1 cellular context compared by ENCODE assay signal in the genomic region with DNA sequence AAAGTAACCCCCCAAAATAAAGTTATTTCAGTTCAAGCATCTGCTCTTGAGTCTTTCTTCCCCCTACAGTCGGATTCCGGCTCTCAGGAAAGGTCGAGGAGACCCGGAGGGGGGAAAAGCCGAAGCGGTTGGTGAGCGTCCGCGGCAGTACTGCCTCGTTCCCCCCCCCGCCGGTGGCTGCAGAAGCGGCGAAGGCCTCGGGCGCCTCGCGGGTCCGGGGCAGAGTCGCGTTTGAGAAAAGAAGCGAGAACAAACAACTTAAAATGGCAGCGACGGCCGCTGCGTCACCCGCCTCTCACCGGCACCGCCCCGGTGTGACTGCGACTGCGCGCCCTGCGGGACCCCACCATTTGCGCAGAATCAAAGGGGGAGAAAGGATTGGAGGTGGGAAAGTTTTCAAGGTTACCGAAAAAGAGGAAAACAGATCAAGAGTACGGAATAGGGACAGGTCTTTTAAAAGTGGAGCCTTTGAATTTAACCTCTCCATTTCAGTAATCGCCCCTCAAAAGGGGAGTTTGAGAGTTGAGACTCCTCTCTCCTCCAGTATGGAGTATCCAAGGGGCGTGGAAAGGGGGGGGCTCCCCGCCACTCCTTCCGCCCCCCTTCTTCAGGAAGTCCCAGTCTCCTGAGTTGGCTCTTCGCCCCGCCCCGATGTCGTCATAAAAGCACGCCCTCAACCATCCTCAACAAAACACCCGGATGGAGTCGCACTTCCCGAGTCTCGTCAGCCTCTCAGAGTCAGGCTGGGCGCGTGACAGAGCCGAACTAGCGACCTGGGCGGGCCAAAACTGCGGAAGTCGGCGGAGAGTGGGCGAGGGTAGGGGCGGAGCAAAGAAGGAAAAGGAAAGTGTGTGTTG.
A peak's percentile ranks its signal among the peaks of the same experiment; 100 is the strongest.
TF ChIP-seq lines count a peak whose summit lies in the region.

No MANE protein-coding gene starts in this region.

TF ChIP-seq in K562, 482 proteins besides CTCF, POLR2A, EP300 and RAD21 (continued from another document and continues in another):
- TF ChIP-seq, protein P1, sequence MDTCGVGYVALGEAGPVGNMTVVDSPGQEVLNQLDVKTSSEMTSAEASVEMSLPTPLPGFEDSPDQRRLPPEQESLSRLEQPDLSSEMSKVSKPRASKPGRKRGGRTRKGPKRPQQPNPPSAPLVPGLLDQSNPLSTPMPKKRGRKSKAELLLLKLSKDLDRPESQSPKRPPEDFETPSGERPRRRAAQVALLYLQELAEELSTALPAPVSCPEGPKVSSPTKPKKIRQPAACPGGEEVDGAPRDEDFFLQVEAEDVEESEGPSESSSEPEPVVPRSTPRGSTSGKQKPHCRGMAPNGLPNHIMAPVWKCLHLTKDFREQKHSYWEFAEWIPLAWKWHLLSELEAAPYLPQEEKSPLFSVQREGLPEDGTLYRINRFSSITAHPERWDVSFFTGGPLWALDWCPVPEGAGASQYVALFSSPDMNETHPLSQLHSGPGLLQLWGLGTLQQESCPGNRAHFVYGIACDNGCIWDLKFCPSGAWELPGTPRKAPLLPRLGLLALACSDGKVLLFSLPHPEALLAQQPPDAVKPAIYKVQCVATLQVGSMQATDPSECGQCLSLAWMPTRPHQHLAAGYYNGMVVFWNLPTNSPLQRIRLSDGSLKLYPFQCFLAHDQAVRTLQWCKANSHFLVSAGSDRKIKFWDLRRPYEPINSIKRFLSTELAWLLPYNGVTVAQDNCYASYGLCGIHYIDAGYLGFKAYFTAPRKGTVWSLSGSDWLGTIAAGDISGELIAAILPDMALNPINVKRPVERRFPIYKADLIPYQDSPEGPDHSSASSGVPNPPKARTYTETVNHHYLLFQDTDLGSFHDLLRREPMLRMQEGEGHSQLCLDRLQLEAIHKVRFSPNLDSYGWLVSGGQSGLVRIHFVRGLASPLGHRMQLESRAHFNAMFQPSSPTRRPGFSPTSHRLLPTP (IDR thresholded peaks at IDR 0.05; ENCODE audit: borderline replicate concordance, extremely low read depth, insufficient read length): no peak
- TF ChIP-seq, protein P2, sequence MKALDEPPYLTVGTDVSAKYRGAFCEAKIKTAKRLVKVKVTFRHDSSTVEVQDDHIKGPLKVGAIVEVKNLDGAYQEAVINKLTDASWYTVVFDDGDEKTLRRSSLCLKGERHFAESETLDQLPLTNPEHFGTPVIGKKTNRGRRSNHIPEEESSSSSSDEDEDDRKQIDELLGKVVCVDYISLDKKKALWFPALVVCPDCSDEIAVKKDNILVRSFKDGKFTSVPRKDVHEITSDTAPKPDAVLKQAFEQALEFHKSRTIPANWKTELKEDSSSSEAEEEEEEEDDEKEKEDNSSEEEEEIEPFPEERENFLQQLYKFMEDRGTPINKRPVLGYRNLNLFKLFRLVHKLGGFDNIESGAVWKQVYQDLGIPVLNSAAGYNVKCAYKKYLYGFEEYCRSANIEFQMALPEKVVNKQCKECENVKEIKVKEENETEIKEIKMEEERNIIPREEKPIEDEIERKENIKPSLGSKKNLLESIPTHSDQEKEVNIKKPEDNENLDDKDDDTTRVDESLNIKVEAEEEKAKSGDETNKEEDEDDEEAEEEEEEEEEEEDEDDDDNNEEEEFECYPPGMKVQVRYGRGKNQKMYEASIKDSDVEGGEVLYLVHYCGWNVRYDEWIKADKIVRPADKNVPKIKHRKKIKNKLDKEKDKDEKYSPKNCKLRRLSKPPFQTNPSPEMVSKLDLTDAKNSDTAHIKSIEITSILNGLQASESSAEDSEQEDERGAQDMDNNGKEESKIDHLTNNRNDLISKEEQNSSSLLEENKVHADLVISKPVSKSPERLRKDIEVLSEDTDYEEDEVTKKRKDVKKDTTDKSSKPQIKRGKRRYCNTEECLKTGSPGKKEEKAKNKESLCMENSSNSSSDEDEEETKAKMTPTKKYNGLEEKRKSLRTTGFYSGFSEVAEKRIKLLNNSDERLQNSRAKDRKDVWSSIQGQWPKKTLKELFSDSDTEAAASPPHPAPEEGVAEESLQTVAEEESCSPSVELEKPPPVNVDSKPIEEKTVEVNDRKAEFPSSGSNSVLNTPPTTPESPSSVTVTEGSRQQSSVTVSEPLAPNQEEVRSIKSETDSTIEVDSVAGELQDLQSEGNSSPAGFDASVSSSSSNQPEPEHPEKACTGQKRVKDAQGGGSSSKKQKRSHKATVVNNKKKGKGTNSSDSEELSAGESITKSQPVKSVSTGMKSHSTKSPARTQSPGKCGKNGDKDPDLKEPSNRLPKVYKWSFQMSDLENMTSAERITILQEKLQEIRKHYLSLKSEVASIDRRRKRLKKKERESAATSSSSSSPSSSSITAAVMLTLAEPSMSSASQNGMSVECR (CRISPR knock-in tag; IDR thresholded peaks at IDR 0.05): no peak; the same call in 1 of the 2 replicates
- TF ChIP-seq ZKSCAN8 (CRISPR knock-in tag; IDR thresholded peaks at IDR 0.05) (no peak), MED1 (CRISPR knock-in tag; IDR thresholded peaks at IDR 0.05; ENCODE audit: borderline replicate concordance) (no peak), KLF16 (IDR thresholded peaks at IDR 0.05) (no peak), ZNF384 (IDR thresholded peaks at IDR 0.05; ENCODE audit: low read depth, low read length) (no peak; the same call in 1 of the 2 replicates), HMG20A (CRISPR knock-in tag; conservative IDR thresholded peaks at IDR 0.05) (no peak), ATF3 (IDR thresholded peaks at IDR 0.05) (peak; percentile 90), ATF3 (CRISPR knock-in tag; conservative IDR thresholded peaks at IDR 0.05) (peak; percentile 70; the same call in 1 of the 2 replicates), NFRKB (IDR thresholded peaks at IDR 0.05; ENCODE audit: low read depth) (peak; percentile 99), CC2D1A (IDR thresholded peaks at IDR 0.05) (peak; percentile 90), SMARCA4 (IDR thresholded peaks at IDR 0.05) (no peak), SNAPC5 (CRISPR knock-in tag; IDR thresholded peaks at IDR 0.05) (no peak), ZNF253 (CRISPR knock-in tag; conservative IDR thresholded peaks at IDR 0.05) (no peak), JUND (IDR thresholded peaks at IDR 0.05; ENCODE audit: borderline replicate concordance, low read depth, low read length) (peak; percentile 95), JUND (tag; IDR thresholded peaks at IDR 0.05; ENCODE audit: borderline replicate concordance, low read depth, low read length) (no peak; the same call in 2 of the 3 replicates), KAT8 (IDR thresholded peaks at IDR 0.05; ENCODE audit: low read depth) (0 out of 2 replicates have a peak, but pooled peaks have one; percentile 38), ZNF124 (CRISPR knock-in tag; IDR thresholded peaks at IDR 0.05) (no peak), NFE2L1 (tag; IDR thresholded peaks at IDR 0.05; ENCODE audit: borderline replicate concordance, low read depth) (no peak), ZNF282 (CRISPR knock-in tag; IDR thresholded peaks at IDR 0.05) (no peak), BCOR (IDR thresholded peaks at IDR 0.05) (0 out of 2 replicates have a peak, but pooled peaks have one; percentile 41), MTA3 (IDR thresholded peaks at IDR 0.05; ENCODE audit: borderline replicate concordance) (peak; percentile 72), MBD2 (IDR thresholded peaks at IDR 0.05; ENCODE audit: borderline replicate concordance, low read depth) (peak; percentile 96), ZNF79 (CRISPR knock-in tag; IDR thresholded peaks at IDR 0.05; ENCODE audit: low read depth) (no peak), HSF4 (CRISPR knock-in tag; IDR thresholded peaks at IDR 0.05; ENCODE audit: borderline replicate concordance) (no peak), EHMT2 (IDR thresholded peaks at IDR 0.05) (no peak), ZNF76 (CRISPR knock-in tag; IDR thresholded peaks at IDR 0.05; ENCODE audit: borderline replicate concordance) (no peak), STAG1 (CRISPR knock-in tag; IDR thresholded peaks at IDR 0.05; ENCODE audit: borderline replicate concordance) (no peak), MCM7 (IDR thresholded peaks at IDR 0.05) (no peak), MAZ (CRISPR knock-in tag; conservative IDR thresholded peaks at IDR 0.05 in 1 of 2, IDR thresholded peaks at IDR 0.05 in 1 of 2) (peak in 1 of 2 experiments; percentile 80; a peak in 2 of 4 replicates), ILK (tag; IDR thresholded peaks at IDR 0.05; ENCODE audit: borderline replicate concordance, low read depth) (no peak), SIX5 (IDR thresholded peaks at IDR 0.05; ENCODE audit: borderline replicate concordance in 1 of 2, insufficient read depth in 1 of 2, low read depth in 1 of 2, low read length in 2 of 2) (peak in 1 of 2 experiments; percentile 50; a peak in 2 of 4 replicates), ZNF408 (CRISPR knock-in tag; IDR thresholded peaks at IDR 0.05; ENCODE audit: low read depth) (no peak), MAFK (IDR thresholded peaks at IDR 0.05; ENCODE audit: low read length) (no peak)
- TF ChIP-seq, protein P3, sequence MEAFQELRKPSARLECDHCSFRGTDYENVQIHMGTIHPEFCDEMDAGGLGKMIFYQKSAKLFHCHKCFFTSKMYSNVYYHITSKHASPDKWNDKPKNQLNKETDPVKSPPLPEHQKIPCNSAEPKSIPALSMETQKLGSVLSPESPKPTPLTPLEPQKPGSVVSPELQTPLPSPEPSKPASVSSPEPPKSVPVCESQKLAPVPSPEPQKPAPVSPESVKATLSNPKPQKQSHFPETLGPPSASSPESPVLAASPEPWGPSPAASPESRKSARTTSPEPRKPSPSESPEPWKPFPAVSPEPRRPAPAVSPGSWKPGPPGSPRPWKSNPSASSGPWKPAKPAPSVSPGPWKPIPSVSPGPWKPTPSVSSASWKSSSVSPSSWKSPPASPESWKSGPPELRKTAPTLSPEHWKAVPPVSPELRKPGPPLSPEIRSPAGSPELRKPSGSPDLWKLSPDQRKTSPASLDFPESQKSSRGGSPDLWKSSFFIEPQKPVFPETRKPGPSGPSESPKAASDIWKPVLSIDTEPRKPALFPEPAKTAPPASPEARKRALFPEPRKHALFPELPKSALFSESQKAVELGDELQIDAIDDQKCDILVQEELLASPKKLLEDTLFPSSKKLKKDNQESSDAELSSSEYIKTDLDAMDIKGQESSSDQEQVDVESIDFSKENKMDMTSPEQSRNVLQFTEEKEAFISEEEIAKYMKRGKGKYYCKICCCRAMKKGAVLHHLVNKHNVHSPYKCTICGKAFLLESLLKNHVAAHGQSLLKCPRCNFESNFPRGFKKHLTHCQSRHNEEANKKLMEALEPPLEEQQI (IDR thresholded peaks at IDR 0.05): no peak
- TF ChIP-seq, protein P4, sequence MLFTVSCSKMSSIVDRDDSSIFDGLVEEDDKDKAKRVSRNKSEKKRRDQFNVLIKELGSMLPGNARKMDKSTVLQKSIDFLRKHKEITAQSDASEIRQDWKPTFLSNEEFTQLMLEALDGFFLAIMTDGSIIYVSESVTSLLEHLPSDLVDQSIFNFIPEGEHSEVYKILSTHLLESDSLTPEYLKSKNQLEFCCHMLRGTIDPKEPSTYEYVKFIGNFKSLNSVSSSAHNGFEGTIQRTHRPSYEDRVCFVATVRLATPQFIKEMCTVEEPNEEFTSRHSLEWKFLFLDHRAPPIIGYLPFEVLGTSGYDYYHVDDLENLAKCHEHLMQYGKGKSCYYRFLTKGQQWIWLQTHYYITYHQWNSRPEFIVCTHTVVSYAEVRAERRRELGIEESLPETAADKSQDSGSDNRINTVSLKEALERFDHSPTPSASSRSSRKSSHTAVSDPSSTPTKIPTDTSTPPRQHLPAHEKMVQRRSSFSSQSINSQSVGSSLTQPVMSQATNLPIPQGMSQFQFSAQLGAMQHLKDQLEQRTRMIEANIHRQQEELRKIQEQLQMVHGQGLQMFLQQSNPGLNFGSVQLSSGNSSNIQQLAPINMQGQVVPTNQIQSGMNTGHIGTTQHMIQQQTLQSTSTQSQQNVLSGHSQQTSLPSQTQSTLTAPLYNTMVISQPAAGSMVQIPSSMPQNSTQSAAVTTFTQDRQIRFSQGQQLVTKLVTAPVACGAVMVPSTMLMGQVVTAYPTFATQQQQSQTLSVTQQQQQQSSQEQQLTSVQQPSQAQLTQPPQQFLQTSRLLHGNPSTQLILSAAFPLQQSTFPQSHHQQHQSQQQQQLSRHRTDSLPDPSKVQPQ (CRISPR knock-in tag; IDR thresholded peaks at IDR 0.05; ENCODE audit: borderline replicate concordance): no peak
- TF ChIP-seq, protein P5, sequence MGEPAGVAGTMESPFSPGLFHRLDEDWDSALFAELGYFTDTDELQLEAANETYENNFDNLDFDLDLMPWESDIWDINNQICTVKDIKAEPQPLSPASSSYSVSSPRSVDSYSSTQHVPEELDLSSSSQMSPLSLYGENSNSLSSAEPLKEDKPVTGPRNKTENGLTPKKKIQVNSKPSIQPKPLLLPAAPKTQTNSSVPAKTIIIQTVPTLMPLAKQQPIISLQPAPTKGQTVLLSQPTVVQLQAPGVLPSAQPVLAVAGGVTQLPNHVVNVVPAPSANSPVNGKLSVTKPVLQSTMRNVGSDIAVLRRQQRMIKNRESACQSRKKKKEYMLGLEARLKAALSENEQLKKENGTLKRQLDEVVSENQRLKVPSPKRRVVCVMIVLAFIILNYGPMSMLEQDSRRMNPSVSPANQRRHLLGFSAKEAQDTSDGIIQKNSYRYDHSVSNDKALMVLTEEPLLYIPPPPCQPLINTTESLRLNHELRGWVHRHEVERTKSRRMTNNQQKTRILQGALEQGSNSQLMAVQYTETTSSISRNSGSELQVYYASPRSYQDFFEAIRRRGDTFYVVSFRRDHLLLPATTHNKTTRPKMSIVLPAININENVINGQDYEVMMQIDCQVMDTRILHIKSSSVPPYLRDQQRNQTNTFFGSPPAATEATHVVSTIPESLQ (CRISPR knock-in tag; IDR thresholded peaks at IDR 0.05): 0 out of 2 replicates have a peak, but pooled peaks have one; percentile 56
- TF ChIP-seq, protein P6, sequence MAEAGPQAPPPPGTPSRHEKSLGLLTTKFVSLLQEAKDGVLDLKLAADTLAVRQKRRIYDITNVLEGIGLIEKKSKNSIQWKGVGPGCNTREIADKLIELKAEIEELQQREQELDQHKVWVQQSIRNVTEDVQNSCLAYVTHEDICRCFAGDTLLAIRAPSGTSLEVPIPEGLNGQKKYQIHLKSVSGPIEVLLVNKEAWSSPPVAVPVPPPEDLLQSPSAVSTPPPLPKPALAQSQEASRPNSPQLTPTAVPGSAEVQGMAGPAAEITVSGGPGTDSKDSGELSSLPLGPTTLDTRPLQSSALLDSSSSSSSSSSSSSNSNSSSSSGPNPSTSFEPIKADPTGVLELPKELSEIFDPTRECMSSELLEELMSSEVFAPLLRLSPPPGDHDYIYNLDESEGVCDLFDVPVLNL (CRISPR knock-in tag; IDR thresholded peaks at IDR 0.05; ENCODE audit: low read depth): no peak
